Comparison of ENCODE assay signal across 17 cellular contexts in the genomic region with DNA sequence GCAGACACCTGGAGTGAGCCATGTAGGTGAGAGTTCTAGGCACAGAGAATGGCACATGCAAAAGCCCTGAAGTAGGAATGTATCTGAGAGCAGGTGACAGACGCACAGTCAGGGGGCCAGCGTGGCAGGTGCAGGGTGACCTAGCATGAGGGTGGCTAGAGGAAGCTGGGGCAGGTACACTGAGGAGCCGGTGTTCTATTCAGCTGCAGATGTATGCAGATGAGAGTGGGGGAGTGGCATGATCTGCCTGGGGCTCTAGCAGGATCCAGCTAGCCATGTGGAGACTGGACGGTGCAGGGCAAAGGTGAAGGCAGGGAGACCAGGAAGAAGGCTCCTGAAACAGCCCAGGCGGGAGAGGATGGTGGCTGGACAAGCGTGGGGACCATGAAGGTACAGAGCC. TPM values are rescaled to one million over a fixed set of nuclear protein-coding genes. Genes with fewer than 3 reads are reported as not detected.
DNase-seq lines count a peak whose midpoint lies in the region; ATAC-seq and TF ChIP-seq lines count a peak whose summit lies in the region.
"Had no signal": no experiment of that assay in that cellular context is flagged by ENCODE, and none has a peak within 500 bp of the region (broad histone marks: within the 10 kb centered on the region; RNA-seq: fewer than 3 reads in every experiment).

No MANE protein-coding gene starts in this region.

- POLR2A ChIA-PET in Panc1 (lab: Charles Lee), result no interaction called here

- WGBS in heart left ventricle, 4 donors, result 73 to 89% (median 86%) methylated on average over 6 of the region's 6 CpGs

- TF ChIP-seq CTCF in left ventricle myocardium inferior (IDR thresholded peaks at IDR 0.05; ENCODE audit: borderline replicate concordance), result no peak
- no peak for TF ChIP-seq CTCF in heart left ventricle (IDR thresholded peaks at IDR 0.05)
- no peak for TF ChIP-seq CTCF in Panc1 (IDR thresholded peaks at IDR 0.05)

- CTCF ChIA-PET in Panc1 (lab: Charles Lee), result no interaction called here

- BruUV-seq in Panc1 (replicated peaks; lab: Mats Ljungman, UMichigan), result no TSS peak

- no peak overlapping the region for H3K4me3 ChIP-seq in left ventricle myocardium inferior
- no peak overlapping the region for H3K4me3 ChIP-seq in heart left ventricle
- H3K4me3 ChIP-seq in Panc1 (ENCODE audit: low read depth in 2 of 2, low read length in 2 of 2), result no peak overlapping the region

- ATAC-seq in heart left ventricle (no peak), Panc1 (no peak), HG02798 (IDR thresholded peaks at IDR 0.05; ENCODE audit: poor library complexity, unreplicated experiment) (no peak)
- ATAC-seq: SK-N-SH treated with all-trans-retinoic acid at 6 μM for 48 hours had no signal

- H3K27ac ChIP-seq in left ventricle myocardium inferior (replicated peaks) (peak overlapping the region; percentile 83), heart left ventricle (peak overlapping the region in 2 of 12 donors; percentile 26 to 54), Panc1 (ENCODE audit: low read length) (peak overlapping the region; percentile 58)

- no peak for TF ChIP-seq POLR2A in heart left ventricle (IDR thresholded peaks at IDR 0.05)

- in situ Hi-C loops in Panc1 (cut with HindIII; ENCODE audit: low pct_unique_long_range_greater_than_20kb, low sequenced_read_pairs), result no loop called here

- H3K27me3 ChIP-seq in left ventricle myocardium inferior (ENCODE audit: low read depth), result no peaks in the 10 kb centered on the region
- no peaks in the 10 kb centered on the region for H3K27me3 ChIP-seq in heart left ventricle
- no peaks in the 10 kb centered on the region for H3K27me3 ChIP-seq in Panc1 (ENCODE audit: control insufficient read depth, insufficient read depth, low read length)

- H3K36me3 ChIP-seq in left ventricle myocardium inferior (peaks cover 20% of the 10 kb centered on the region), heart left ventricle (peaks cover 0 to 34% (median 24%) of the 10 kb centered on the region in 9 donors), Panc1 (ENCODE audit: control insufficient read depth, insufficient read depth, low read length) (peaks cover 20% of the 10 kb centered on the region)

- H3K9me3 ChIP-seq in left ventricle myocardium inferior (replicated peaks) (no peaks in the 10 kb centered on the region), heart left ventricle (no peaks in the 10 kb centered on the region), Panc1 (ENCODE audit: control insufficient read depth, insufficient read depth, low read depth, low read length) (no peaks in the 10 kb centered on the region)

- no peak for DNase-seq in left ventricle myocardium inferior
- DNase-seq in heart left ventricle, result no peak
- DNase-seq in Panc1 (ENCODE audit: low read depth, low spot score), result no peak
- DNase-seq in iPS-NIHi7 (ENCODE audit: extremely low spot score), result peak; percentile 64
- no peak for DNase-seq in NCI-H1436 treated with DMSO at 0.1 percent for 48 hours (lab: John Stamatoyannopoulos, UW)
- no peak for DNase-seq in NCI-H2171 treated with DMSO at 0.1 percent for 48 hours (lab: John Stamatoyannopoulos, UW)
- DNase-seq in NCI-H524 treated with DMSO at 0.1 percent for 48 hours (lab: John Stamatoyannopoulos, UW), result no peak
- DNase-seq: activated CD4-positive, alpha-beta T cell treated with anti-CD3 and anti-CD28 coated beads for 1 hour; activated gamma-delta T cell treated with Interleukin-2 at 50 U/mL for 16 hours; AML-193; erythroblast; HCEC 1CT; MV-4-11; NK-92 treated with Interleukin-12 subunit alpha and Interleukin-12 subunit beta, amount 100 ng/mL, for 24 hours; posterior cingulate gyrus had no signal

- H3K4me1 ChIP-seq in left ventricle myocardium inferior (peaks cover 100% of the 10 kb centered on the region), heart left ventricle (peaks cover 3 to 85% (median 44%) of the 10 kb centered on the region in 12 donors), Panc1 (ENCODE audit: control insufficient read depth, insufficient read depth, low read length) (peaks cover 88% of the 10 kb centered on the region)

- intact Hi-C loops in left ventricle myocardium inferior (cut with micrococcal nuclease) (no loop called here), heart left ventricle (cut with DNase I) (no loop called here), Panc1 (cut with micrococcal nuclease; ENCODE audit: unreplicated experiment) (no loop called here)

RNA-seq across cellular contexts. Expression of gene PEDS1, which starts 10.7 kb away (rescaled TPM):
- total RNA-seq in left ventricle myocardium inferior, result 17.3 TPM
- 10 to 100 TPM; 13.7 to 37.4 (median 23.6) TPM for total RNA-seq in heart left ventricle
- 10 to 100 TPM; 28.4 to 35.3 TPM for polyA plus RNA-seq in heart left ventricle
- 88.9 TPM for total RNA-seq in Panc1 (2021; ENCODE audit: unreplicated experiment)
- polyA plus RNA-seq in Panc1 (2012; ENCODE audit: insufficient read length), result 209 TPM

RNA-seq across cellular contexts. Expression of gene UBE2V1, which starts 29.9 kb away (rescaled TPM):
- total RNA-seq in left ventricle myocardium inferior, result 77.1 TPM
- 100 to 1,000 TPM in 1 of 9 donors, 10 to 100 TPM in 8; 54.2 to 105 (median 84.8) TPM for total RNA-seq in heart left ventricle
- 10 to 100 TPM; 73.0 to 73.9 TPM for polyA plus RNA-seq in heart left ventricle
- total RNA-seq in Panc1 (2021; ENCODE audit: unreplicated experiment), result 115 TPM
- polyA plus RNA-seq in Panc1 (2012; ENCODE audit: insufficient read length), result 54.8 TPM

RNA-seq across cellular contexts. Expression of gene CEBPB, which starts 47.8 kb away (rescaled TPM):
- 54.0 TPM for total RNA-seq in left ventricle myocardium inferior
- 100 to 1,000 TPM in 1 of 9 donors, 10 to 100 TPM in 8; 30.2 to 122 (median 63.3) TPM for total RNA-seq in heart left ventricle
- 10 to 100 TPM; 14.7 to 19.8 TPM for polyA plus RNA-seq in heart left ventricle
- 52.1 TPM for total RNA-seq in Panc1 (2021; ENCODE audit: unreplicated experiment)
- 80.9 TPM for polyA plus RNA-seq in Panc1 (2012; ENCODE audit: insufficient read length)
